ENCODE assay signal across 22 cellular contexts in the genomic region with DNA sequence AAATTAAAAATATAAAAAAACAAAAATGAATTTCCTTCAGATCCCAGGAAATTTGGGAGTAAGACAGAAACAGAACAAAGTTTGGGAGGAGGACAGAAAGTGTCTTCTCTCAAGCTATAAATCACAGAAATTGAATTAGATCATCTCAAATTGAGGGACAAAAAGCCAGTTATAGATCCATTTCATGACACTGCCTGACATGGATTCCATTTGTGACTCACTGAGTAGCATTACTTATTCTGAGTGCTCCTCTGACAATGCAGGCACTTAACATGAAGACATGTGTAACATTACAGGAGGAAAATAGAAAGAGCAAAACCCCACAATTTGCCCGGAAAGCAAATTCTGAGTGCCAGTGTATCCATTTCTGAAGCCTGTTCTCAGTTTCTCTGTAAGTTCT.
"Had no signal": no experiment of that assay in that cellular context is flagged by ENCODE, and none has a peak within 500 bp of the region (broad histone marks: within the 10 kb centered on the region; RNA-seq: fewer than 3 reads in every experiment).

No MANE protein-coding gene starts in this region.

- DNase-seq: effector CD4-positive, alpha-beta T cell; endodermal cell; glutamatergic neuron; islet precursor cell; mammary epithelial cell; mucosa of descending colon; naive thymus-derived CD8-positive, alpha-beta T cell; nucleus accumbens; ovary; stimulated activated CD4-positive, alpha-beta T cell treated with anti-CD3 and anti-CD28 coated beads, Interleukin-2, amount 100 ng/mL, for 48 hours; stimulated activated naive CD8-positive, alpha-beta T cell treated with anti-CD3 and anti-CD28 coated beads, Interleukin-15, Interleukin-2, amounts not matched to agents 100 U/mL and 50 U/mL, for 24 hours; tibial artery; upper lobe of right lung had no signal

- H3K4me2 ChIP-seq: smooth muscle cell had no signal

- FAIRE-seq: endothelial cell of umbilical vein had no signal

- H3K9me3 ChIP-seq: gastroesophageal sphincter, mucosa of descending colon, ovary, right atrium auricular region, tibial artery, upper lobe of right lung, vagina had no signal

- H3K27ac ChIP-seq: coronary artery, gastroesophageal sphincter, ovary, right atrium auricular region, tibial artery, upper lobe of right lung, vagina had no signal

- H3K27me3 ChIP-seq: gastroesophageal sphincter, ovary, right atrium auricular region, tibial artery, upper lobe of right lung, vagina had no signal

- H3K4me1 ChIP-seq: gastroesophageal sphincter, right atrium auricular region, tibial artery, upper lobe of right lung, vagina had no signal

- H3K36me3 ChIP-seq: gastroesophageal sphincter, ovary, right atrium auricular region, tibial artery, upper lobe of right lung, vagina had no signal

- H3K4me3 ChIP-seq: coronary artery, gastroesophageal sphincter, mucosa of descending colon, ovary, right atrium auricular region, smooth muscle cell, tibial artery, upper lobe of right lung, vagina had no signal

- ATAC-seq: esophagus mucosa; gastroesophageal sphincter; left lobe of liver; mucosa of descending colon; naive thymus-derived CD8-positive, alpha-beta T cell; stimulated activated effector memory CD8-positive, alpha-beta T cell treated with anti-CD3 and anti-CD28 coated beads, Interleukin-12 subunit alpha, Interleukin-12 subunit beta, amount 100 ng/mL, for 72 hours; stimulated activated naive CD8-positive, alpha-beta T cell treated with anti-CD3 and anti-CD28 coated beads, Interleukin-15, Interleukin-2, amounts not matched to agents 100 U/mL and 50 U/mL, for 24 hours had no signal
